Comparison of ENCODE assay signal across 19 cellular contexts in genomic region chr20:63068711-63069367, GRCh38.
"Had no signal": no experiment of that assay in that cellular context is flagged by ENCODE, and none has a peak within 500 bp of the region (broad histone marks: within the 10 kb centered on the region; RNA-seq: fewer than 3 reads in every experiment).

No MANE protein-coding gene starts in this region.

- DNase-seq: activated CD4-positive, alpha-beta memory T cell treated with anti-CD3 and anti-CD28 coated beads, Interleukin-2, amount 10 ng/mL, durations not matched to agents 7 days and 5 days; activated CD4-positive, alpha-beta T cell treated with anti-CD3 and anti-CD28 coated beads, Interleukin-2, amount 10 ng/mL, durations not matched to agents 24 days and 14 days; activated CD8-positive, alpha-beta memory T cell treated with anti-CD3 and anti-CD28 coated beads, Interleukin-2, amount 10 ng/mL, durations not matched to agents 7 days and 5 days; activated naive CD8-positive, alpha-beta T cell treated with anti-CD3 and anti-CD28 coated beads for 36 hours; activated T-cell treated with anti-CD3 and anti-CD28 coated beads for 4 hours; dermis blood vessel endothelial cell; effector CD8-positive, alpha-beta T cell; foreskin melanocyte; immature natural killer cell; mesenchymal stem cell; stimulated activated CD4-positive, alpha-beta T cell treated with anti-CD3 and anti-CD28 coated beads, Interleukin-1b, Interleukin-23, amount 100 ng/mL, for 48 hours; SW 1271 had no signal

- H3K9me3 ChIP-seq: tibial nerve had no signal

- H3K36me3 ChIP-seq: tibial nerve had no signal

- H3K27ac ChIP-seq: hepatocyte, SK-N-MC, tibial nerve had no signal

- H3K9me3 Mint-ChIP-seq: activated CD4-positive, alpha-beta memory T cell treated with anti-CD3 and anti-CD28 coated beads, Interleukin-2, amount 10 ng/mL, durations not matched to agents 7 days and 5 days; activated CD4-positive, alpha-beta T cell treated with anti-CD3 and anti-CD28 coated beads, Interleukin-2, amount 10 ng/mL, durations not matched to agents 24 days and 14 days; activated naive CD8-positive, alpha-beta T cell treated with anti-CD3 and anti-CD28 coated beads for 36 hours; activated T-helper 1 cell treated with anti-CD3 and anti-CD28 coated beads, Interleukin-12 subunit alpha, Interleukin-12 subunit beta, Interleukin-2, Interleukin-4 antibody, amounts not matched to agents 30 ng/mL and 10 ng/mL and 1 ng/mL, durations not matched to agents 14 hours and 24 hours and 36 hours; stimulated activated naive CD8-positive, alpha-beta T cell treated with anti-CD3 and anti-CD28 coated beads, Interleukin-15, Interleukin-2, amounts not matched to agents 100 ng/mL and 50 ng/mL, for 24 hours had no signal

- ATAC-seq: activated CD8-positive, alpha-beta memory T cell treated with anti-CD3 and anti-CD28 coated beads, Interleukin-2, amount 10 ng/mL, durations not matched to agents 7 days and 5 days; T-helper 17 cell had no signal

- H3K4me3 Mint-ChIP-seq: activated CD4-positive, alpha-beta memory T cell treated with anti-CD3 and anti-CD28 coated beads, Interleukin-2, amount 10 ng/mL, durations not matched to agents 7 days and 5 days; activated CD4-positive, alpha-beta T cell treated with anti-CD3 and anti-CD28 coated beads, Interleukin-2, amount 10 ng/mL, durations not matched to agents 24 days and 14 days; activated CD8-positive, alpha-beta memory T cell treated with anti-CD3 and anti-CD28 coated beads, Interleukin-2, amount 10 ng/mL, durations not matched to agents 7 days and 5 days; activated naive CD8-positive, alpha-beta T cell treated with anti-CD3 and anti-CD28 coated beads for 36 hours; activated T-helper 1 cell treated with anti-CD3 and anti-CD28 coated beads, Interleukin-12 subunit alpha, Interleukin-12 subunit beta, Interleukin-2, Interleukin-4 antibody, amounts not matched to agents 30 ng/mL and 10 ng/mL and 1 ng/mL, durations not matched to agents 14 hours and 24 hours and 36 hours; immature natural killer cell; stimulated activated naive CD8-positive, alpha-beta T cell treated with anti-CD3 and anti-CD28 coated beads, Interleukin-15, Interleukin-2, amounts not matched to agents 100 ng/mL and 50 ng/mL, for 24 hours; T-helper 17 cell had no signal

- H3K4me1 Mint-ChIP-seq: activated CD8-positive, alpha-beta memory T cell treated with anti-CD3 and anti-CD28 coated beads, Interleukin-2, amount 10 ng/mL, durations not matched to agents 7 days and 5 days had no signal

- H3K27ac Mint-ChIP-seq: activated CD4-positive, alpha-beta memory T cell treated with anti-CD3 and anti-CD28 coated beads, Interleukin-2, amount 10 ng/mL, durations not matched to agents 7 days and 5 days; activated CD4-positive, alpha-beta T cell treated with anti-CD3 and anti-CD28 coated beads, Interleukin-2, amount 10 ng/mL, durations not matched to agents 24 days and 14 days; activated CD8-positive, alpha-beta memory T cell treated with anti-CD3 and anti-CD28 coated beads, Interleukin-2, amount 10 ng/mL, durations not matched to agents 7 days and 5 days; activated naive CD8-positive, alpha-beta T cell treated with anti-CD3 and anti-CD28 coated beads for 36 hours; activated T-helper 1 cell treated with anti-CD3 and anti-CD28 coated beads, Interleukin-12 subunit alpha, Interleukin-12 subunit beta, Interleukin-2, Interleukin-4 antibody, amounts not matched to agents 30 ng/mL and 10 ng/mL and 1 ng/mL, durations not matched to agents 14 hours and 24 hours and 36 hours; immature natural killer cell; progenitor cell of endocrine pancreas; stimulated activated naive CD8-positive, alpha-beta T cell treated with anti-CD3 and anti-CD28 coated beads, Interleukin-15, Interleukin-2, amounts not matched to agents 100 ng/mL and 50 ng/mL, for 24 hours; T-helper 17 cell had no signal

- H3K36me3 Mint-ChIP-seq: activated CD8-positive, alpha-beta memory T cell treated with anti-CD3 and anti-CD28 coated beads, Interleukin-2, amount 10 ng/mL, durations not matched to agents 7 days and 5 days; activated naive CD8-positive, alpha-beta T cell treated with anti-CD3 and anti-CD28 coated beads for 36 hours; immature natural killer cell had no signal

- H3K4me3 ChIP-seq: hepatocyte, SK-N-MC, tibial nerve had no signal
